In the genomic region with DNA sequence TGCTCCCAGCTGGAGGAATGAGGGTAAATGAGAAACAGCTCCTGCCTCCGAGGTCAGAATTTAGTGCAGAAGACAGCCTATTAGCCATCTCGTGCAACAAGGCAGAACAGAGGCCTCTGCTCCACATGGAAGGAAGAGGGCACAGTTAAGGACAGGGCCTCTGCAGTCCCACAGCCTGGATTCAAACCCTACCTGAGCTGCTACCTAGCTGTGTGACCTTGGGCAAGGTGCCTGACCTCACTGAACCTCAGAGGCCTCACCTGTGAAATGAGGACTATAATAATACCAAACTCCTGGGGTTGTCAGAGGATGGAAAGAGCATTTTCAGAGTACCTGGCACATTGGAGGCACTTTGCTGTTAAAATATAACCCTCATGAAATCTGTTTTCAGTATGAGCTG, we compare ENCODE assay signal across 17 cellular contexts.
DNase-seq lines count a peak whose midpoint lies in the region; ATAC-seq, FAIRE-seq and TF ChIP-seq lines count a peak whose summit lies in the region.
"Had no signal": no experiment of that assay in that cellular context is flagged by ENCODE, and none has a peak within 500 bp of the region (broad histone marks: within the 10 kb centered on the region; RNA-seq: fewer than 3 reads in every experiment).

No MANE protein-coding gene starts in this region.

- TF ChIP-seq CTCF in HepG2 (CRISPR knock-in tag; IDR thresholded peaks at IDR 0.05) (no peak), right lobe of liver (IDR thresholded peaks at IDR 0.05) (no peak), VCaP (conservative IDR thresholded peaks at IDR 0.05) (no peak), A673 (conservative IDR thresholded peaks at IDR 0.05; ENCODE audit: low read depth, low read length) (no peak)

- H4K20me1 ChIP-seq in HepG2 (ENCODE audit: insufficient read depth, low read length), result no peaks in the 10 kb centered on the region

- H3K27me3 ChIP-seq in HepG2 (ENCODE audit: control insufficient read depth in 1 of 2, insufficient read depth in 2 of 2, low read length in 2 of 2), result no peaks in the 10 kb centered on the region
- no peaks in the 10 kb centered on the region for H3K27me3 ChIP-seq in right lobe of liver
- H3K27me3 ChIP-seq in A673 (replicated peaks; ENCODE audit: insufficient read depth, low read depth, low read length, poor library complexity), result no peaks in the 10 kb centered on the region

- H3K4me1 ChIP-seq in HepG2 (ENCODE audit: insufficient read depth, low read length) (peaks cover 68% of the 10 kb centered on the region), right lobe of liver (peaks cover 0 to 31% (median 5%) of the 10 kb centered on the region in 4 donors), A673 (ENCODE audit: insufficient read depth, low read length, poor library complexity, severe bottlenecking) (no peaks in the 10 kb centered on the region)

- TF ChIP-seq POLR2A in HepG2 (IDR thresholded peaks at IDR 0.05; ENCODE audit: insufficient read depth in 1 of 2, low read depth in 2 of 2, low read length in 2 of 2), result no peak
- TF ChIP-seq POLR2A in right lobe of liver (IDR thresholded peaks at IDR 0.05), result no peak

- WGBS in HepG2 (ENCODE audit: low lambda C conversion rate), result 0% methylated on average over 2 of the region's 2 CpGs
- no CpG with 5 or more reads among the region's 2 CpGs for WGBS in right lobe of liver (ENCODE audit: insufficient coverage, low coverage, low lambda C conversion rate, missing lambda C conversion rate)

- intact Hi-C loops in HepG2 (cut with micrococcal nuclease; ENCODE audit: unreplicated experiment), result no loop called here
- intact Hi-C loops in right lobe of liver (cut with DNase I), result no loop called here
- intact Hi-C loops in A673 (cut with micrococcal nuclease; ENCODE audit: unreplicated experiment), result no loop called here

- DNase-seq in HepG2 (ENCODE audit: low spot score) (no peak), right lobe of liver (no peak), left lobe of liver (ENCODE audit: low spot score) (no peak), KG1 (lab: John Stamatoyannopoulos, UW) (no peak), SIG-M5 (lab: John Stamatoyannopoulos, UW) (no peak), epidermal melanocyte (ENCODE audit: insufficient read length, low spot score) (no peak), A673 (ENCODE audit: low spot score) (no peak)
- DNase-seq: 8988T; CD4-positive, alpha-beta T cell; DMS153; DMS79 treated with DMSO at 0.1 percent for 48 hours; EL; GDM1; H7 had no signal

- no peak for TF ChIP-seq RAD21 in HepG2 (CRISPR knock-in tag; IDR thresholded peaks at IDR 0.05)

- no peak overlapping the region for H2AFZ ChIP-seq in HepG2 (ENCODE audit: low read length)
- H2AFZ ChIP-seq: GM23338 had no signal

- ATAC-seq in HepG2 (no peak), right lobe of liver (no peak), left lobe of liver (peak; percentile 27)
- ATAC-seq: GM23338 had no signal

- H3K36me3 ChIP-seq in HepG2 (replicated peaks in 1 of 2; ENCODE audit: control insufficient read depth in 1 of 2, insufficient read depth in 2 of 2, low read length in 2 of 2), result no peaks in the 10 kb centered on the region
- no peaks in the 10 kb centered on the region for H3K36me3 ChIP-seq in right lobe of liver
- H3K36me3 ChIP-seq in A673 (ENCODE audit: insufficient read depth, low read length, poor library complexity, severe bottlenecking), result no peaks in the 10 kb centered on the region

- CTCF ChIA-PET in HepG2 (lab: Yijun Ruan, JAX; ENCODE audit: low intra/inter-chr PET ratio, low total read pairs) (no interaction called here), A673 (lab: Charles Lee) (no interaction called here)

- no peaks in the 10 kb centered on the region for H3K79me2 ChIP-seq in HepG2 (ENCODE audit: insufficient read depth, low read length)

- peak overlapping the region; percentile 56 for H3K4me2 ChIP-seq in HepG2 (ENCODE audit: low read depth, low read length)
- H3K4me2 ChIP-seq: GM23338 had no signal

- no peak overlapping the region for H3K9ac ChIP-seq in HepG2 (ENCODE audit: insufficient read depth, low read depth, low read length)

- in situ Hi-C loops in HepG2 (cut with HindIII; ENCODE audit: extremely low pct_ligation_motif_present, low pct_unique_long_range_greater_than_20kb), result no loop called here

- H3K9me3 ChIP-seq in HepG2 (ENCODE audit: low read length) (no peaks in the 10 kb centered on the region), right lobe of liver (no peaks in the 10 kb centered on the region), A673 (ENCODE audit: low read depth, low read length, poor library complexity, severe bottlenecking) (no peaks in the 10 kb centered on the region)

- TF ChIP-seq EP300 in HepG2 (IDR thresholded peaks at IDR 0.05; ENCODE audit: low read depth in 2 of 2, low read length in 2 of 2) (no peak), HepG2 (CRISPR knock-in tag; IDR thresholded peaks at IDR 0.05; ENCODE audit: borderline replicate concordance) (no peak)

- H3K27ac ChIP-seq in HepG2 (ENCODE audit: extremely low read length, insufficient read depth, low read length) (no peak overlapping the region), right lobe of liver (no peak overlapping the region), VCaP (peak overlapping the region; percentile 36; the same call in 1 of the 2 replicates), A673 (ENCODE audit: low read depth, low read length, poor library complexity, severe bottlenecking) (no peak overlapping the region)

- BruUV-seq in HepG2 (replicated peaks; lab: Mats Ljungman, UMichigan), result no TSS peak
- no TSS peak for BruUV-seq in A673 (replicated peaks; lab: Mats Ljungman, UMichigan)

- FAIRE-seq in HepG2 (lab: Jason Lieb, UNC), result no peak
- FAIRE-seq: D721Med had no signal

- POLR2A ChIA-PET in HepG2 (lab: Yijun Ruan, JAX) (interaction anchor here (0.8 to 1.4 kb wide), 2 partner anchors 70 to 285 kb away, joined by 3 read pairs; a partner anchor contains a TSS), A673 (lab: Charles Lee; ENCODE audit: low non-redundant PET) (no interaction called here)

- H3K4me3 ChIP-seq in HepG2 (replicated peaks in 1 of 3; ENCODE audit: insufficient read depth in 1 of 3, low read depth in 2 of 3, low read length in 3 of 3) (no peak overlapping the region), right lobe of liver (no peak overlapping the region), A673 (ENCODE audit: low read depth, low read length, poor library complexity, severe bottlenecking) (no peak overlapping the region)
- H3K4me3 ChIP-seq: GM23338 had no signal

TF ChIP-seq in HepG2, 621 proteins besides CTCF, POLR2A, EP300 and RAD21:
- TF ChIP-seq ZNF124 (CRISPR knock-in tag; IDR thresholded peaks at IDR 0.05), result no peak
- peak; percentile 15; the same call in 1 of the 2 replicates for TF ChIP-seq ZFY (CRISPR knock-in tag; IDR thresholded peaks at IDR 0.05)
- TF ChIP-seq, protein P1, sequence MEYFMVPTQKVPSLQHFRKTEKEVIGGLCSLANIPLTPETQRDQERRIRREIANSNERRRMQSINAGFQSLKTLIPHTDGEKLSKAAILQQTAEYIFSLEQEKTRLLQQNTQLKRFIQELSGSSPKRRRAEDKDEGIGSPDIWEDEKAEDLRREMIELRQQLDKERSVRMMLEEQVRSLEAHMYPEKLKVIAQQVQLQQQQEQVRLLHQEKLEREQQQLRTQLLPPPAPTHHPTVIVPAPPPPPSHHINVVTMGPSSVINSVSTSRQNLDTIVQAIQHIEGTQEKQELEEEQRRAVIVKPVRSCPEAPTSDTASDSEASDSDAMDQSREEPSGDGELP (IDR thresholded peaks at IDR 0.05; ENCODE audit: borderline replicate concordance, low read depth), result no peak
- TF ChIP-seq RELA (CRISPR knock-in tag; IDR thresholded peaks at IDR 0.05), result no peak
- TF ChIP-seq ZNF383 (CRISPR knock-in tag; IDR thresholded peaks at IDR 0.05; ENCODE audit: borderline replicate concordance), result no peak
- TF ChIP-seq TBX2 (CRISPR knock-in tag; IDR thresholded peaks at IDR 0.05; ENCODE audit: borderline replicate concordance), result no peak
- no peak for TF ChIP-seq YEATS2 (CRISPR knock-in tag; IDR thresholded peaks at IDR 0.05; ENCODE audit: borderline replicate concordance)
- 0 out of 2 replicates have a peak, but pooled peaks have one; percentile 27 for TF ChIP-seq ZMYM3 (CRISPR knock-in tag; IDR thresholded peaks at IDR 0.05)
- TF ChIP-seq HDAC1 (CRISPR knock-in tag; IDR thresholded peaks at IDR 0.05), result no peak
- TF ChIP-seq, protein P2, sequence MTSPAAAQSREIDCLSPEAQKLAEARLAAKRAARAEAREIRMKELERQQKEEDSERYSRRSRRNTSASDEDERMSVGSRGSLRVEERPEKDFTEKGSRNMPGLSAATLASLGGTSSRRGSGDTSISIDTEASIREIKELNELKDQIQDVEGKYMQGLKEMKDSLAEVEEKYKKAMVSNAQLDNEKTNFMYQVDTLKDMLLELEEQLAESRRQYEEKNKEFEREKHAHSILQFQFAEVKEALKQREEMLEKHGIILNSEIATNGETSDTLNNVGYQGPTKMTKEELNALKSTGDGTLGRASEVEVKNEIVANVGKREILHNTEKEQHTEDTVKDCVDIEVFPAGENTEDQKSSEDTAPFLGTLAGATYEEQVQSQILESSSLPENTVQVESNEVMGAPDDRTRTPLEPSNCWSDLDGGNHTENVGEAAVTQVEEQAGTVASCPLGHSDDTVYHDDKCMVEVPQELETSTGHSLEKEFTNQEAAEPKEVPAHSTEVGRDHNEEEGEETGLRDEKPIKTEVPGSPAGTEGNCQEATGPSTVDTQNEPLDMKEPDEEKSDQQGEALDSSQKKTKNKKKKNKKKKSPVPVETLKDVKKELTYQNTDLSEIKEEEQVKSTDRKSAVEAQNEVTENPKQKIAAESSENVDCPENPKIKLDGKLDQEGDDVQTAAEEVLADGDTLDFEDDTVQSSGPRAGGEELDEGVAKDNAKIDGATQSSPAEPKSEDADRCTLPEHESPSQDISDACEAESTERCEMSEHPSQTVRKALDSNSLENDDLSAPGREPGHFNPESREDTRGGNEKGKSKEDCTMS (CRISPR knock-in tag; conservative IDR thresholded peaks at IDR 0.05), result no peak
- TF ChIP-seq ZSCAN25 (CRISPR knock-in tag; IDR thresholded peaks at IDR 0.05), result no peak
- TF ChIP-seq IRX3 (CRISPR knock-in tag; IDR thresholded peaks at IDR 0.05; ENCODE audit: borderline replicate concordance, low read depth), result no peak
- no peak for TF ChIP-seq MEIS2 (CRISPR knock-in tag; IDR thresholded peaks at IDR 0.05)
- peak; percentile 20; the same call in 1 of the 2 replicates for TF ChIP-seq ZFX (CRISPR knock-in tag; IDR thresholded peaks at IDR 0.05; ENCODE audit: low read depth)
- TF ChIP-seq ZNF768 (CRISPR knock-in tag; IDR thresholded peaks at IDR 0.05), result peak; percentile 84
- no peak for TF ChIP-seq ZNF460 (CRISPR knock-in tag; IDR thresholded peaks at IDR 0.05; ENCODE audit: borderline replicate concordance)
- TF ChIP-seq ASH2L (IDR thresholded peaks at IDR 0.05; ENCODE audit: insufficient read length, low read depth, low read length), result no peak
- no peak for TF ChIP-seq ZSCAN22 (CRISPR knock-in tag; IDR thresholded peaks at IDR 0.05)
- TF ChIP-seq ZMAT3 (CRISPR knock-in tag; conservative IDR thresholded peaks at IDR 0.05), result no peak
- 0 out of 2 replicates have a peak, but pooled peaks have one; percentile 21 for TF ChIP-seq REPIN1 (CRISPR knock-in tag; IDR thresholded peaks at IDR 0.05; ENCODE audit: borderline replicate concordance, low read depth)
- TF ChIP-seq TAF15 (IDR thresholded peaks at IDR 0.05; ENCODE audit: low read depth, low read length, poor library complexity, severe bottlenecking), result no peak
